Comparison of ENCODE assay signal across 33 cellular contexts in the genomic region with DNA sequence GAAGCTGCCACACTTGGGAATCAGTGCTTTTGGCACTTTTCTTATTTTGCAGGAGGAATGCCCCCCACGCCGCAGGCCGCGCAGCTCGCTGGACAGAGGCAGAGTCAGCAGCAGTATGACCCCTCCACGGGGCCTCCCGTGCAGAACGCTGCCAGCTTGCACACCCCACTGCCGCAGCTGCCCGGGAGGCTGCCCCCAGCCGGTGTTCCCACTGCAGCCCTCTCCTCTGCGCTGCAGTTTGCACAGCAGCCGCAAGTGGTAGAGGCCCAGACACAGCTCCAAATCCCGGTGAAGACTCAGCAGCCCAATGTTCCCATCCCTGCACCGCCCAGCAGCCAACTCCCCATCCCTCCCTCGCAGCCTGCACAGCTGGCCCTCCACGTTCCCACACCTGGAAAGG.
"Had no signal": no experiment of that assay in that cellular context is flagged by ENCODE, and none has a peak within 500 bp of the region (broad histone marks: within the 10 kb centered on the region; RNA-seq: fewer than 3 reads in every experiment).

No MANE protein-coding gene starts in this region.

- H3K27me3 ChIP-seq: adrenal gland, body of pancreas, esophagus squamous epithelium, gastroesophageal sphincter, heart right ventricle had no signal

- H3K4me3 ChIP-seq: adrenal gland, body of pancreas, esophagus squamous epithelium, gastroesophageal sphincter, heart right ventricle had no signal

- ATAC-seq: activated CD4-positive, alpha-beta T cell treated with anti-CD3 and anti-CD28 coated beads for 36 hours; activated CD8-positive, alpha-beta T cell treated with anti-CD3 and anti-CD28 coated beads for 36 hours; activated naive CD8-positive, alpha-beta T cell treated with anti-CD3 and anti-CD28 coated beads, Interleukin-2, amount 50 U/mL, for 24 hours; activated T-cell treated with anti-CD3 and anti-CD28 coated beads, Interleukin-2, amount 50 U/mL, for 72 hours; body of pancreas; effector memory CD8-positive, alpha-beta T cell; gastroesophageal sphincter; heart right ventricle; T-helper 17 cell had no signal

- H3K27me3 Mint-ChIP-seq: activated CD4-positive, alpha-beta T cell treated with anti-CD3 and anti-CD28 coated beads for 36 hours; activated CD8-positive, alpha-beta T cell treated with anti-CD3 and anti-CD28 coated beads for 36 hours; activated naive CD8-positive, alpha-beta T cell treated with anti-CD3 and anti-CD28 coated beads for 36 hours; activated naive CD8-positive, alpha-beta T cell treated with anti-CD3 and anti-CD28 coated beads, Interleukin-2, amount 50 U/mL, for 24 hours; activated T-cell treated with anti-CD3 and anti-CD28 coated beads, Interleukin-2, amount 50 U/mL, for 24 hours; effector memory CD8-positive, alpha-beta T cell; T-helper 17 cell had no signal

- H3K27ac Mint-ChIP-seq: activated CD4-positive, alpha-beta T cell treated with anti-CD3 and anti-CD28 coated beads for 36 hours; activated CD8-positive, alpha-beta T cell treated with anti-CD3 and anti-CD28 coated beads for 36 hours; activated naive CD8-positive, alpha-beta T cell treated with anti-CD3 and anti-CD28 coated beads for 36 hours; activated naive CD8-positive, alpha-beta T cell treated with anti-CD3 and anti-CD28 coated beads, Interleukin-2, amount 50 U/mL, for 24 hours; activated T-cell treated with anti-CD3 and anti-CD28 coated beads, Interleukin-2, amount 50 U/mL, for 24 hours; activated T-cell treated with anti-CD3 and anti-CD28 coated beads, Interleukin-2, amount 50 U/mL, for 72 hours; T-helper 17 cell; T-helper 2 cell treated with Interferon-gamma antibody and Interleukin-4, amounts not matched to agents 5 μg/mL and 100 μg/mL, for 36 hours had no signal

- H3K4me1 Mint-ChIP-seq: activated CD4-positive, alpha-beta T cell treated with anti-CD3 and anti-CD28 coated beads for 36 hours; activated naive CD8-positive, alpha-beta T cell treated with anti-CD3 and anti-CD28 coated beads for 36 hours had no signal

- H3K4me3 Mint-ChIP-seq: activated CD4-positive, alpha-beta T cell treated with anti-CD3 and anti-CD28 coated beads for 36 hours; activated CD8-positive, alpha-beta T cell treated with anti-CD3 and anti-CD28 coated beads for 36 hours; activated naive CD8-positive, alpha-beta T cell treated with anti-CD3 and anti-CD28 coated beads for 36 hours; activated naive CD8-positive, alpha-beta T cell treated with anti-CD3 and anti-CD28 coated beads, Interleukin-2, amount 50 U/mL, for 24 hours; activated T-cell treated with anti-CD3 and anti-CD28 coated beads, Interleukin-2, amount 50 U/mL, for 24 hours; activated T-cell treated with anti-CD3 and anti-CD28 coated beads, Interleukin-2, amount 50 U/mL, for 72 hours; effector memory CD8-positive, alpha-beta T cell; T-helper 17 cell; T-helper 2 cell treated with Interferon-gamma antibody and Interleukin-4, amounts not matched to agents 5 μg/mL and 100 μg/mL, for 36 hours had no signal

- H3K27ac ChIP-seq: adrenal gland, body of pancreas, epithelial cell of prostate, esophagus squamous epithelium, gastroesophageal sphincter, heart right ventricle had no signal

- H3K9me3 Mint-ChIP-seq: activated CD8-positive, alpha-beta T cell treated with anti-CD3 and anti-CD28 coated beads for 36 hours; activated naive CD8-positive, alpha-beta T cell treated with anti-CD3 and anti-CD28 coated beads for 36 hours; activated naive CD8-positive, alpha-beta T cell treated with anti-CD3 and anti-CD28 coated beads, Interleukin-2, amount 50 U/mL, for 24 hours; activated T-cell treated with anti-CD3 and anti-CD28 coated beads, Interleukin-2, amount 50 U/mL, for 24 hours; activated T-cell treated with anti-CD3 and anti-CD28 coated beads, Interleukin-2, amount 50 U/mL, for 72 hours; effector memory CD8-positive, alpha-beta T cell; T-helper 2 cell treated with Interferon-gamma antibody and Interleukin-4, amounts not matched to agents 5 μg/mL and 100 μg/mL, for 36 hours had no signal

- H3K4me1 ChIP-seq: body of pancreas, gastroesophageal sphincter had no signal

- H3K9me3 ChIP-seq: adrenal gland, body of pancreas, esophagus squamous epithelium, gastroesophageal sphincter, heart right ventricle had no signal

- DNase-seq: activated CD4-positive, alpha-beta T cell treated with anti-CD3 and anti-CD28 coated beads for 36 hours; activated CD4-positive, alpha-beta T cell treated with anti-CD3 and anti-CD28 coated beads, Interleukin-2, amount 50 U/mL, for 1 hour; activated CD4-positive, alpha-beta T cell treated with anti-CD3 and anti-CD28 coated beads, Interleukin-2, amount 50 U/mL, for 48 hours; activated CD4-positive, CD25-positive, alpha-beta regulatory T cell; activated CD4-positive, CD25-positive, alpha-beta regulatory T cell treated with anti-CD3 and anti-CD28 coated beads, Interleukin-2, amount 50 U/mL, for 72 hours; activated CD8-positive, alpha-beta memory T cell treated with anti-CD3 and anti-CD28 coated beads for 24 hours; activated CD8-positive, alpha-beta T cell treated with anti-CD3 and anti-CD28 coated beads for 36 hours; activated gamma-delta T cell; activated naive CD4-positive, alpha-beta T cell; activated naive CD4-positive, alpha-beta T cell treated with anti-CD3 and anti-CD28 coated beads, Interleukin-2, amount 50 U/mL, for 16 hours; activated naive CD8-positive, alpha-beta T cell treated with anti-CD3 and anti-CD28 coated beads for 36 hours; activated naive CD8-positive, alpha-beta T cell treated with anti-CD3 and anti-CD28 coated beads, Interleukin-2, amount 50 U/mL, for 24 hours; activated T-cell treated with anti-CD3 and anti-CD28 coated beads for 4 hours; activated T-cell treated with anti-CD3 and anti-CD28 coated beads, Interleukin-2, amount 50 U/mL, for 24 hours; activated T-cell treated with anti-CD3 and anti-CD28 coated beads, Interleukin-2, amount 50 U/mL, for 72 hours; adrenal gland; amygdala; aorta; body of pancreas; caudate nucleus; cortex of kidney; dermis blood vessel endothelial cell; effector CD4-positive, alpha-beta T cell; effector memory CD8-positive, alpha-beta T cell; esophagus squamous epithelium; foreskin melanocyte; heart right ventricle; T-helper 1 cell; T-helper 17 cell; T1000 had no signal
